Comparison of ENCODE assay signal across 10 cellular contexts in the genomic region with DNA sequence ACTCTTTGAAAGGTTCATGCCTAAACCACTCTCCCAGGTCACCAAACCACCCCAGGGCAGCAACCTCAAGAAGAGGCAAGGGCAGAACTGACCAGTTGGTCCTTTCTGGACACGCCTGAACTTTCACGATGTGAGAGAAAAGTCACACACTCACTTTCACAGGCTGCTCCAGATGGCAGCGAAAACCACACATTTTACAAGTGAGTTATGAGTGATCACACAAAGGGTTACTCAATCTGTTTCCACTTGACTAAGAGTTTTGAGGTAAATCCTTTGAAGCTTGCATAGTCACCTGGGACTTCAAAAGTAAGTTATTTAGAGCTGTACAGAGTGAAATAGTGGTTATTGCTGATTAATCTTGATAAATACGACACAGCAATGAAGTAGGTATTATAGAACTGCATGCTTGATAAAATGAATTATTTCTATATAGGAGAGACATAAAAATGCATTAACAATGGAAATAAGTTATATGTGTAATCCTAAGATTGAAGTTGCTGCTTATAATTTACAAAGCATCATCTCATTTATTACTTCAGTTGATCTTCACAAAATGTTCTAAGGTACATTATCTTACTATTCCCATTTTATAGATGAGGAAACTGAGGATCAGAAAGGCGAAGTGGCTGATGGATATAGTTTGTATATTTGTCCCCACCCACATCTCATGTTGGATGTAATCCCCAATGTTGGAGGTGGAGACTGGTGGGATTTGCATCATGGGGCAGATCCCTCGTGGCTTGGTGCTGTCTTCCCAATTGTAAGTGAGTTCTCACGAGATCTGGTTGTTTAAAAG.
DNase-seq lines count a peak whose midpoint lies in the region; ATAC-seq and TF ChIP-seq lines count a peak whose summit lies in the region.
"Had no signal": no experiment of that assay in that cellular context is flagged by ENCODE, and none has a peak within 500 bp of the region (broad histone marks: within the 10 kb centered on the region; RNA-seq: fewer than 3 reads in every experiment).

No MANE protein-coding gene starts in this region.

- H3K4me3 ChIP-seq in GM12865 (ENCODE audit: low read depth, low read length) = no peak overlapping the region
- no peak overlapping the region for H3K4me3 ChIP-seq in lower leg skin (ENCODE audit: low read depth, poor library complexity, severe bottlenecking)

- H3K9me3 Mint-ChIP-seq in activated T-helper 1 cell treated with anti-CD3 and anti-CD28 coated beads, Interleukin-12 subunit alpha, Interleukin-12 subunit beta, Interleukin-2, Interleukin-4 antibody, amounts not matched to agents 30 ng/mL and 10 ng/mL and 1 ng/mL, durations not matched to agents 14 hours and 24 hours and 36 hours = peaks cover 5% of the 10 kb centered on the region
- H3K9me3 Mint-ChIP-seq in chondrocyte (ENCODE audit: low read depth) = peaks cover 4% of the 10 kb centered on the region

- H3K4me3 Mint-ChIP-seq in activated T-helper 1 cell treated with anti-CD3 and anti-CD28 coated beads, Interleukin-12 subunit alpha, Interleukin-12 subunit beta, Interleukin-2, Interleukin-4 antibody, amounts not matched to agents 30 ng/mL and 10 ng/mL and 1 ng/mL, durations not matched to agents 14 hours and 24 hours and 36 hours = no peak overlapping the region
- no peak overlapping the region for H3K4me3 Mint-ChIP-seq in chondrocyte (ENCODE audit: unreplicated experiment)

- ATAC-seq in GM19043 (IDR thresholded peaks at IDR 0.05; ENCODE audit: low read depth, unreplicated experiment) = peak; percentile 90
- ATAC-seq in HG02970 (IDR thresholded peaks at IDR 0.05; ENCODE audit: low FRiP score, unreplicated experiment) = peak; percentile 56
- ATAC-seq in Right ventricle myocardium superior (ENCODE audit: poor library complexity) = no peak
- ATAC-seq: Right ventricle myocardium inferior had no signal

- no peak overlapping the region for H3K27ac Mint-ChIP-seq in activated T-helper 1 cell treated with anti-CD3 and anti-CD28 coated beads, Interleukin-12 subunit alpha, Interleukin-12 subunit beta, Interleukin-2, Interleukin-4 antibody, amounts not matched to agents 30 ng/mL and 10 ng/mL and 1 ng/mL, durations not matched to agents 14 hours and 24 hours and 36 hours
- no peak overlapping the region for H3K27ac Mint-ChIP-seq in chondrocyte (ENCODE audit: unreplicated experiment)

- TF ChIP-seq CTCF in GM12865 (IDR thresholded peaks at IDR 0.05; ENCODE audit: insufficient read depth, low read depth, low read length, missing control alignments) (no peak), lower leg skin (IDR thresholded peaks at IDR 0.05) (no peak), chondrocyte (IDR thresholded peaks at IDR 0.05) (no peak)

- DNase-seq in GM12865 (ENCODE audit: low read depth) (peak; percentile 74), Right ventricle myocardium superior (no peak), lower leg skin (ENCODE audit: low spot score in 2 of 2) (no peak), chondrocyte (ENCODE audit: low spot score) (no peak), GDM1 (lab: John Stamatoyannopoulos, UW) (no peak)
- DNase-seq in activated T-helper 1 cell treated with anti-CD3 and anti-CD28 coated beads, Interleukin-12 subunit alpha, Interleukin-12 subunit beta, Interleukin-2, Interleukin-4 antibody, amounts not matched to agents 30 ng/mL and 10 ng/mL and 1 ng/mL, durations not matched to agents 14 hours and 24 hours and 36 hours (ENCODE audit: low spot score) = peak; percentile 8
- DNase-seq: KBM-7 had no signal

- no peaks in the 10 kb centered on the region for H3K36me3 Mint-ChIP-seq in activated T-helper 1 cell treated with anti-CD3 and anti-CD28 coated beads, Interleukin-12 subunit alpha, Interleukin-12 subunit beta, Interleukin-2, Interleukin-4 antibody, amounts not matched to agents 30 ng/mL and 10 ng/mL and 1 ng/mL, durations not matched to agents 14 hours and 24 hours and 36 hours (ENCODE audit: low read depth)
- H3K36me3 Mint-ChIP-seq in chondrocyte (ENCODE audit: low read depth) = no peaks in the 10 kb centered on the region

- WGBS in lower leg skin, 2 donors = 82 to 85% methylated on average over 7 of the region's 7 CpGs

- H3K4me1 Mint-ChIP-seq in activated T-helper 1 cell treated with anti-CD3 and anti-CD28 coated beads, Interleukin-12 subunit alpha, Interleukin-12 subunit beta, Interleukin-2, Interleukin-4 antibody, amounts not matched to agents 30 ng/mL and 10 ng/mL and 1 ng/mL, durations not matched to agents 14 hours and 24 hours and 36 hours (ENCODE audit: low read depth) = peaks cover 13% of the 10 kb centered on the region
- peaks cover 28% of the 10 kb centered on the region for H3K4me1 Mint-ChIP-seq in chondrocyte (ENCODE audit: low read depth)

- TF ChIP-seq POLR2A in lower leg skin (IDR thresholded peaks at IDR 0.05) = no peak

- intact Hi-C loops in activated T-helper 1 cell treated with anti-CD3 and anti-CD28 coated beads, Interleukin-12 subunit alpha, Interleukin-12 subunit beta, Interleukin-2, Interleukin-4 antibody, amounts not matched to agents 30 ng/mL and 10 ng/mL and 1 ng/mL, durations not matched to agents 14 hours and 24 hours and 36 hours (cut with micrococcal nuclease) = loop anchor here (1.0 to 2.0 kb wide), 4 partner anchors 37 to 429 kb away; no protein-coding TSS in a partner anchor
- intact Hi-C loops in Right ventricle myocardium superior (cut with DNase I) (no loop called here), lower leg skin (cut with DNase I; ENCODE audit: low total_unique reads) (loop anchor here (5.0 kb wide), 1 partner anchor 94 kb away; no protein-coding TSS in a partner anchor)

- peaks cover 26% of the 10 kb centered on the region for H3K27me3 Mint-ChIP-seq in activated T-helper 1 cell treated with anti-CD3 and anti-CD28 coated beads, Interleukin-12 subunit alpha, Interleukin-12 subunit beta, Interleukin-2, Interleukin-4 antibody, amounts not matched to agents 30 ng/mL and 10 ng/mL and 1 ng/mL, durations not matched to agents 14 hours and 24 hours and 36 hours (ENCODE audit: insufficient read depth)
- H3K27me3 Mint-ChIP-seq in chondrocyte (ENCODE audit: low read depth) = no peaks in the 10 kb centered on the region

Comparison
In these comparisons a context has a peak if more than half of its experiments do, and no peak if none do; other contexts are left out.
1. DNase-seq: peak in GM12865 (single experiment) and activated T-helper 1 cell treated with anti-CD3 and anti-CD28 coated beads, Interleukin-12 subunit alpha, Interleukin-12 subunit beta, Interleukin-2, Interleukin-4 antibody, amounts not matched to agents 30 ng/mL and 10 ng/mL and 1 ng/mL, durations not matched to agents 14 hours and 24 hours and 36 hours (single experiment); none in Right ventricle myocardium superior (single experiment), lower leg skin (0 of 2), chondrocyte (single experiment) and GDM1 (single experiment).